Comparison of ENCODE assay signal across 25 cellular contexts in the genomic region with DNA sequence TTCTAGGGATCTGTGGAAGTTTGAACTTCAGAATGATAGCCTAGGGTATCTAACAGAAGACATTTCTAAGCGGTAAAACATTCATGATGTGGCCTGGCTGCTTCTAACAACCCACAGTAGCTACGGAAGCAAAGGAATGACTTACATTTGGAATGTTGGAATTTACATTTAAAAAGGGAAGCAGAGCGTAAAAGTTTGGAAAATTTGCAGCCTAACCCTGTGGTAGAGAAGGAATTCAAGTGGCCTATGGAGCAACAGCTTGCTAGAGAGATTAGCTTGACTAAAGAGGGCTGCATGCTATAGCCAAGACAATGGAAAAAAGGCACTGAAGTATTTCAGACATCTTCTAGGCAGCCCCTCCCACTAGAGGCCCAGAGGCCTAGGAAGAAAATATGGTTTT. TPM values are rescaled to one million over a fixed set of nuclear protein-coding genes. Genes with fewer than 3 reads are reported as not detected.
A peak's percentile ranks its signal among the peaks of the same experiment; 100 is the strongest.
DNase-seq lines count a peak whose midpoint lies in the region; TF ChIP-seq lines count a peak whose summit lies in the region.
"Had no signal": no experiment of that assay in that cellular context is flagged by ENCODE, and none has a peak within 500 bp of the region (broad histone marks: within the 10 kb centered on the region; RNA-seq: fewer than 3 reads in every experiment).

No MANE protein-coding gene starts in this region.

- H3K9me3 ChIP-seq in Caco-2, result peaks cover 6% of the 10 kb centered on the region; the same call in 1 of the 2 replicates
- peaks cover 47% of the 10 kb centered on the region for H3K9me3 ChIP-seq in NT2/D1 (ENCODE audit: insufficient read depth, low read length)
- H3K9me3 ChIP-seq in left ventricle myocardium inferior (replicated peaks), result peaks cover 10% of the 10 kb centered on the region
- H3K9me3 ChIP-seq: SJSA1 had no signal

- H3K36me3 Mint-ChIP-seq in Caco-2 (ENCODE audit: insufficient read depth, unreplicated experiment), result peaks cover 60% of the 10 kb centered on the region
- peaks cover 5% of the 10 kb centered on the region for H3K36me3 Mint-ChIP-seq in nephron progenitor cell (ENCODE audit: low read depth)
- H3K36me3 Mint-ChIP-seq: CD4-positive, CD25-positive, alpha-beta regulatory T cell had no signal

- no peak overlapping the region for H3K9ac ChIP-seq in NT2/D1 (ENCODE audit: insufficient read length, low read depth)
- H3K9ac ChIP-seq: GM23248 had no signal

- BruUV-seq in Caco-2 (replicated peaks; lab: Mats Ljungman, UMichigan), result no TSS peak

- H3K27ac Mint-ChIP-seq in Caco-2 (ENCODE audit: unreplicated experiment) (peak overlapping the region; percentile 66), nephron progenitor cell (peak overlapping the region; percentile 9)
- H3K27ac Mint-ChIP-seq: CD4-positive, CD25-positive, alpha-beta regulatory T cell; IgD-negative memory B cell had no signal

- H3K27me3 Mint-ChIP-seq in Caco-2 (ENCODE audit: insufficient read depth, unreplicated experiment) (no peaks in the 10 kb centered on the region), nephron progenitor cell (ENCODE audit: low read depth, poor library complexity) (peaks cover 9% of the 10 kb centered on the region)

- TF ChIP-seq CTCF in Caco-2 (IDR thresholded peaks at IDR 0.05; ENCODE audit: insufficient read depth in 1 of 2, low read depth in 1 of 2, low read length in 1 of 2, severe bottlenecking in 1 of 2, unreplicated experiment in 1 of 2) (no peak), nephron progenitor cell (IDR thresholded peaks at IDR 0.05) (no peak), left ventricle myocardium inferior (IDR thresholded peaks at IDR 0.05; ENCODE audit: borderline replicate concordance) (no peak)

- CTCF ChIA-PET in Caco-2 (lab: Charles Lee), result no interaction called here

- no peak overlapping the region for H3K4me3 ChIP-seq in Caco-2 (ENCODE audit: low read depth, low read length)
- no peak overlapping the region for H3K4me3 ChIP-seq in NT2/D1 (ENCODE audit: insufficient read length, low read depth)
- no peak overlapping the region for H3K4me3 ChIP-seq in left ventricle myocardium inferior
- H3K4me3 ChIP-seq: GM23248, SJSA1 had no signal

- H3K4me3 Mint-ChIP-seq in Caco-2 (ENCODE audit: unreplicated experiment), result no peak overlapping the region
- no peak overlapping the region for H3K4me3 Mint-ChIP-seq in nephron progenitor cell
- H3K4me3 Mint-ChIP-seq: CD4-positive, CD25-positive, alpha-beta regulatory T cell; IgD-negative memory B cell had no signal

- DNase-seq in Caco-2, result no peak
- DNase-seq in NT2/D1 (ENCODE audit: low read depth, low spot score), result peak; percentile 69
- DNase-seq in glomerular visceral epithelial cell (ENCODE audit: extremely low spot score), result peak; percentile 33
- no peak for DNase-seq in nephron progenitor cell
- DNase-seq in NCI-H2227 (lab: John Stamatoyannopoulos, UW; ENCODE audit: unreplicated experiment), result no peak
- no peak for DNase-seq in stimulated activated naive CD4-positive, alpha-beta T cell treated with Interleukin-2 at 50 U/mL for 16 hours (lab: John Stamatoyannopoulos, UW)
- no peak for DNase-seq in left ventricle myocardium inferior
- DNase-seq: 8988T; CD4-positive, CD25-positive, alpha-beta regulatory T cell; DMS 273 treated with DMSO at 0.1 percent for 48 hours; DND-41; GM23248; HCEC 1CT; Kasumi-1; NCI-H1417; NCI-H1694 treated with DMSO at 0.1 percent for 48 hours; NCI-H2081 treated with DMSO at 0.1 percent for 48 hours; NCI-H2171 treated with DMSO at 0.1 percent for 48 hours; NCI-H446; NCI-H526 had no signal

- H3K9me3 Mint-ChIP-seq in Caco-2 (ENCODE audit: unreplicated experiment) (no peaks in the 10 kb centered on the region), nephron progenitor cell (peaks cover 9% of the 10 kb centered on the region)

- H3K4me1 ChIP-seq in Caco-2 (peaks cover 42% of the 10 kb centered on the region), NT2/D1 (ENCODE audit: insufficient read depth, insufficient read length) (peaks cover 3% of the 10 kb centered on the region), left ventricle myocardium inferior (no peaks in the 10 kb centered on the region)

- H3K4me1 Mint-ChIP-seq in Caco-2 (ENCODE audit: low read depth, unreplicated experiment), result peaks cover 52% of the 10 kb centered on the region
- peaks cover 79% of the 10 kb centered on the region for H3K4me1 Mint-ChIP-seq in nephron progenitor cell

- POLR2A ChIA-PET in Caco-2 (lab: Charles Lee), result interaction anchor here (0.6 kb wide), 1 partner anchor 23 kb away, joined by 5 read pairs; no protein-coding TSS in a partner anchor

- H3K27me3 ChIP-seq in Caco-2 (replicated peaks; ENCODE audit: control insufficient read depth, insufficient read depth, low read length) (no peaks in the 10 kb centered on the region), NT2/D1 (ENCODE audit: insufficient read depth, insufficient read length) (no peaks in the 10 kb centered on the region), left ventricle myocardium inferior (ENCODE audit: low read depth) (peaks cover 10% of the 10 kb centered on the region)
- H3K27me3 ChIP-seq: SJSA1 had no signal

- H3K27ac ChIP-seq in left ventricle myocardium inferior (replicated peaks), result no peak overlapping the region
- H3K27ac ChIP-seq: GM23248, SJSA1 had no signal

- H3K36me3 ChIP-seq in Caco-2 (ENCODE audit: control insufficient read depth, insufficient read depth, low read length) (peaks cover 2% of the 10 kb centered on the region; the same call in 1 of the 2 replicates), NT2/D1 (ENCODE audit: insufficient read depth, insufficient read length, low read length) (no peaks in the 10 kb centered on the region), left ventricle myocardium inferior (no peaks in the 10 kb centered on the region)
- H3K36me3 ChIP-seq: SJSA1 had no signal

- intact Hi-C loops in Caco-2 (cut with micrococcal nuclease; ENCODE audit: unreplicated experiment), result no loop called here
- intact Hi-C loops in left ventricle myocardium inferior (cut with micrococcal nuclease), result loop anchor here (5.0 kb wide), 1 partner anchor 68 kb away; no protein-coding TSS in a partner anchor

RNA-seq across cellular contexts. Expression of a gene that starts 50.1 kb away (rescaled TPM):
- total RNA-seq in Caco-2 (2022), result 36.9 TPM in 2 replicates
- total RNA-seq in left ventricle myocardium inferior, result not detected
- total RNA-seq: CD4-positive, CD25-positive, alpha-beta regulatory T cell; G401; GM23248; MCF 10A; Right ventricle myocardium inferior; SJSA1 had no signal

RNA-seq across cellular contexts. Expression of a gene that starts 51.5 kb away (rescaled TPM):
- 78.7 and 85.1 TPM in 2 replicates for total RNA-seq in Caco-2 (2022)
- 12.9 TPM for total RNA-seq in left ventricle myocardium inferior

Comparison
In these comparisons a context has a peak if more than half of its experiments do, and no peak if none do; other contexts are left out.
1. DNase-seq: peak in NT2/D1 (single experiment) and glomerular visceral epithelial cell (single experiment); none in Caco-2 (0 of 2), nephron progenitor cell (single experiment), NCI-H2227 (single experiment), stimulated activated naive CD4-positive, alpha-beta T cell treated with Interleukin-2 at 50 U/mL for 16 hours (single experiment) and left ventricle myocardium inferior (single experiment).
2. RNA of a gene that starts 50.1 kb away (total RNA-seq): 36.9 TPM in Caco-2; not detected in left ventricle myocardium inferior (single experiment); every median in the first group is over 10 times any median in the second.